Comparison of ENCODE assay signal across 1 cellular context in genomic region chr2:25320077-25320476, GRCh38.
A peak's percentile ranks its signal among the peaks of the same experiment; 100 is the strongest.
TF ChIP-seq lines count a peak whose summit lies in the region.

No MANE protein-coding gene starts in this region.

TF ChIP-seq in GM12878, 131 proteins besides CTCF, POLR2A, EP300 and RAD21 (continued from another document and continues in another):
- TF ChIP-seq PRDM15 (CRISPR knock-in tag; IDR thresholded peaks at IDR 0.05) (no peak), RELB (IDR thresholded peaks at IDR 0.05; ENCODE audit: low read depth) (peak; percentile 74; the same call in 1 of the 2 replicates), SMC3 (IDR thresholded peaks at IDR 0.05; ENCODE audit: borderline replicate concordance, low read length) (no peak), ATF2 (IDR thresholded peaks at IDR 0.05; ENCODE audit: low read length) (peak; percentile 50; the same call in 1 of the 2 replicates), LARP7 (IDR thresholded peaks at IDR 0.05) (no peak), ZNF687 (IDR thresholded peaks at IDR 0.05) (no peak), IRF5 (IDR thresholded peaks at IDR 0.05; ENCODE audit: borderline replicate concordance) (no peak), RCOR1 (conservative IDR thresholded peaks at IDR 0.05; ENCODE audit: low read depth, low read length) (no peak), RAD51 (IDR thresholded peaks at IDR 0.05) (no peak), BHLHE40 (IDR thresholded peaks at IDR 0.05; ENCODE audit: borderline replicate concordance in 1 of 2, low read depth in 2 of 2, low read length in 1 of 2) (peak; percentile 81 to 82), EGR1 (IDR thresholded peaks at IDR 0.05; ENCODE audit: borderline replicate concordance in 1 of 2, low read depth in 2 of 2, low read length in 2 of 2) (no peak), SMAD5 (IDR thresholded peaks at IDR 0.05; ENCODE audit: low read depth) (no peak), SMAD1 (IDR thresholded peaks at IDR 0.05; ENCODE audit: low read depth, partially characterized antibody) (no peak), MXI1 (IDR thresholded peaks at IDR 0.05; ENCODE audit: low read depth, low read length) (no peak), IRF4 (IDR thresholded peaks at IDR 0.05; ENCODE audit: low read depth, low read length) (0 out of 2 replicates have a peak, but pooled peaks have one; percentile 43), ZBED1 (IDR thresholded peaks at IDR 0.05; ENCODE audit: borderline replicate concordance) (no peak), GABPA (IDR thresholded peaks at IDR 0.05; ENCODE audit: low read depth) (no peak), TCF3 (IDR thresholded peaks at IDR 0.05; ENCODE audit: borderline replicate concordance, insufficient read depth, low read depth, low read length) (no peak), ZZZ3 (IDR thresholded peaks at IDR 0.05; ENCODE audit: control insufficient read depth, insufficient read length, low read depth) (no peak), SUZ12 (IDR thresholded peaks at IDR 0.05; ENCODE audit: unreplicated experiment) (no peak), ATF3 (IDR thresholded peaks at IDR 0.05; ENCODE audit: borderline replicate concordance, extremely low read depth, low read depth, low read length) (no peak), HDGF (IDR thresholded peaks at IDR 0.05) (no peak), REST (IDR thresholded peaks at IDR 0.05; ENCODE audit: low read depth, low read length) (no peak), NFYA (IDR thresholded peaks at IDR 0.05; ENCODE audit: borderline replicate concordance, low read depth, low read length) (no peak), GATAD2B (conservative IDR thresholded peaks at IDR 0.05; ENCODE audit: low read depth) (peak; percentile 28; the same call in 1 of the 2 replicates), EZH2 (IDR thresholded peaks at IDR 0.05; ENCODE audit: borderline replicate concordance, control insufficient read depth, low read depth, low read length) (no peak), SP1 (IDR thresholded peaks at IDR 0.05; ENCODE audit: low read depth, low read length) (no peak), SIN3A (IDR thresholded peaks at IDR 0.05; ENCODE audit: low read depth, low read length) (no peak), PAX8 (IDR thresholded peaks at IDR 0.05) (no peak), ZNF24 (IDR thresholded peaks at IDR 0.05) (0 out of 2 replicates have a peak, but pooled peaks have one; percentile 31), USF1 (IDR thresholded peaks at IDR 0.05; ENCODE audit: borderline replicate concordance, extremely low read length, insufficient read depth, low read depth, low read length) (no peak), TCF7 (IDR thresholded peaks at IDR 0.05; ENCODE audit: borderline replicate concordance) (no peak), BCL11A (IDR thresholded peaks at IDR 0.05; ENCODE audit: low read depth, low read length) (peak; percentile 44; the same call in 1 of the 2 replicates), RBBP5 (conservative IDR thresholded peaks at IDR 0.05) (no peak), MEF2A (IDR thresholded peaks at IDR 0.05; ENCODE audit: insufficient read depth, low read depth, low read length) (no peak), MLLT1 (IDR thresholded peaks at IDR 0.05) (no peak), MYB (IDR thresholded peaks at IDR 0.05; ENCODE audit: borderline replicate concordance, low read depth, low read length) (no peak)
